10 cellular contexts compared by ENCODE assay signal in the genomic region with DNA sequence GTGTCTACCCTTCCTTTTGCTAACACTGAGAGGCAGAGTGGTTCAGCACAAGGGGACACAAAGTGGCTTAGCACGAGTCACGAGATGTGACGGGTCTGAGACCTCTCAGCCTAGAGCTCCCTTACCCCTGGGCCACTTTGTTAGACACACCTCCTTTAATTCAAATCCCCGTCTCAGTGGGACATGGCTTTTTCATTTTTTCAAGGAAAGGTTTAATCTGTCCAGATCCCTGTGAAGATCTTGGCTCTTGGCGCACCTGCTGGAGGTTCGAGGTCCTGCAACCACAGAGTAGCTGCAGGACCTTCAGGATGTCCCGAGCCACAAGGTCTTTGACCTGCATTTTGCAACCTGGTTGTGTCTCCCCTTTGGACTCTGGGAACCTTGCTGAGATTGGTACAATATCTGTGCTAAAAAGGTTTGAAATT. TPM values are rescaled to one million over a fixed set of nuclear protein-coding genes. Genes with fewer than 3 reads are reported as not detected.
DNase-seq lines count a peak whose midpoint lies in the region; ATAC-seq and TF ChIP-seq lines count a peak whose summit lies in the region.
"Had no signal": no experiment of that assay in that cellular context is flagged by ENCODE, and none has a peak within 500 bp of the region (broad histone marks: within the 10 kb centered on the region; RNA-seq: fewer than 3 reads in every experiment).

No MANE protein-coding gene starts in this region.

- H3K36me3 ChIP-seq in Caco-2 (ENCODE audit: control insufficient read depth, insufficient read depth, low read length), result no peaks in the 10 kb centered on the region; the same call in none of the 2 replicates
- H3K36me3 ChIP-seq in Karpas-422 (ENCODE audit: insufficient read depth, low read length), result no peaks in the 10 kb centered on the region
- H3K36me3 ChIP-seq in osteoblast (ENCODE audit: insufficient read depth, low read length), result no peaks in the 10 kb centered on the region
- H3K36me3 ChIP-seq: breast epithelium had no signal

- H3K27ac ChIP-seq in Karpas-422 (ENCODE audit: low read length) (peak overlapping the region; percentile 10; the same call in 1 of the 2 replicates), osteoblast (ENCODE audit: low read depth, low read length) (no peak overlapping the region)

- no peak for ATAC-seq in HG03571 (IDR thresholded peaks at IDR 0.05; ENCODE audit: unreplicated experiment)
- no peak for ATAC-seq in HG03095 (IDR thresholded peaks at IDR 0.05; ENCODE audit: unreplicated experiment)

- H2AFZ ChIP-seq in Karpas-422 (ENCODE audit: low read length), result no peak overlapping the region
- no peak overlapping the region for H2AFZ ChIP-seq in osteoblast (ENCODE audit: low read length)

- peak; percentile 53 to 64 for DNase-seq in Caco-2
- peak; percentile 76 for DNase-seq in Karpas-422
- DNase-seq in cardiac fibroblast (ENCODE audit: low read depth in 2 of 2), result no peak
- DNase-seq in osteoblast (ENCODE audit: insufficient read length, low spot score, missing footprints), result no peak
- no peak for DNase-seq in activated T-helper 1 cell treated with anti-CD3 and anti-CD28 coated beads, Interleukin-12 subunit alpha, Interleukin-12 subunit beta, Interleukin-2, Interleukin-4 antibody, amounts not matched to agents 30 ng/mL and 10 ng/mL and 1 ng/mL, durations not matched to agents 14 hours and 24 hours and 36 hours (ENCODE audit: low spot score)
- no peak for DNase-seq in SIG-M5 (lab: John Stamatoyannopoulos, UW)
- DNase-seq: activated T-cell treated with anti-CD3 and anti-CD28 coated beads, Interleukin-2, amount 50 U/mL, for 1 hour had no signal

- no peak overlapping the region for H3K4me2 ChIP-seq in Karpas-422 (ENCODE audit: low read depth, low read length, poor library complexity, severe bottlenecking)
- no peak overlapping the region for H3K4me2 ChIP-seq in osteoblast (ENCODE audit: insufficient read depth, low read length)

- no peaks in the 10 kb centered on the region for H3K27me3 Mint-ChIP-seq in Caco-2 (ENCODE audit: insufficient read depth, unreplicated experiment)
- H3K27me3 Mint-ChIP-seq in activated T-helper 1 cell treated with anti-CD3 and anti-CD28 coated beads, Interleukin-12 subunit alpha, Interleukin-12 subunit beta, Interleukin-2, Interleukin-4 antibody, amounts not matched to agents 30 ng/mL and 10 ng/mL and 1 ng/mL, durations not matched to agents 14 hours and 24 hours and 36 hours (ENCODE audit: insufficient read depth), result no peaks in the 10 kb centered on the region

- H3K9me3 ChIP-seq in Caco-2, result no peaks in the 10 kb centered on the region
- no peaks in the 10 kb centered on the region for H3K9me3 ChIP-seq in Karpas-422 (ENCODE audit: low read length)
- no peaks in the 10 kb centered on the region for H3K9me3 ChIP-seq in osteoblast (ENCODE audit: low read depth, low read length)
- H3K9me3 ChIP-seq: breast epithelium had no signal

- no peak overlapping the region for H3K27ac Mint-ChIP-seq in Caco-2 (ENCODE audit: unreplicated experiment)
- no peak overlapping the region for H3K27ac Mint-ChIP-seq in activated T-helper 1 cell treated with anti-CD3 and anti-CD28 coated beads, Interleukin-12 subunit alpha, Interleukin-12 subunit beta, Interleukin-2, Interleukin-4 antibody, amounts not matched to agents 30 ng/mL and 10 ng/mL and 1 ng/mL, durations not matched to agents 14 hours and 24 hours and 36 hours

- H3K9ac ChIP-seq in Karpas-422 (ENCODE audit: low read length), result no peak overlapping the region

- H3K9me2 ChIP-seq in Karpas-422 (replicated peaks; ENCODE audit: insufficient read depth, low read length), result no peaks in the 10 kb centered on the region

- BruUV-seq in Caco-2 (replicated peaks; lab: Mats Ljungman, UMichigan), result no TSS peak

- POLR2A ChIA-PET in Caco-2 (lab: Charles Lee), result interaction anchor here (0.6 kb wide), 1 partner anchor 875 kb away, joined by 4 read pairs; no protein-coding TSS in a partner anchor

- H3K4me1 ChIP-seq in Caco-2, result peaks cover 14% of the 10 kb centered on the region
- peaks cover 31% of the 10 kb centered on the region for H3K4me1 ChIP-seq in Karpas-422 (ENCODE audit: low read length)
- H3K4me1 ChIP-seq in osteoblast (ENCODE audit: insufficient read depth, low read length), result peaks cover 24% of the 10 kb centered on the region
- H3K4me1 ChIP-seq: breast epithelium had no signal

- no peaks in the 10 kb centered on the region for H3K27me3 ChIP-seq in Caco-2 (replicated peaks; ENCODE audit: control insufficient read depth, insufficient read depth, low read length)
- H3K27me3 ChIP-seq in Karpas-422 (ENCODE audit: low read length), result no peaks in the 10 kb centered on the region
- no peaks in the 10 kb centered on the region for H3K27me3 ChIP-seq in osteoblast (ENCODE audit: insufficient read depth, low read length)
- H3K27me3 ChIP-seq: breast epithelium had no signal

- H3K4me3 Mint-ChIP-seq in Caco-2 (ENCODE audit: unreplicated experiment), result no peak overlapping the region
- no peak overlapping the region for H3K4me3 Mint-ChIP-seq in activated T-helper 1 cell treated with anti-CD3 and anti-CD28 coated beads, Interleukin-12 subunit alpha, Interleukin-12 subunit beta, Interleukin-2, Interleukin-4 antibody, amounts not matched to agents 30 ng/mL and 10 ng/mL and 1 ng/mL, durations not matched to agents 14 hours and 24 hours and 36 hours

- H4K20me1 ChIP-seq in Karpas-422 (ENCODE audit: insufficient read depth, low read depth, low read length) (no peaks in the 10 kb centered on the region), osteoblast (ENCODE audit: insufficient read depth, low read length) (peaks cover 21% of the 10 kb centered on the region)

- no peak overlapping the region for H3K4me3 ChIP-seq in Caco-2 (ENCODE audit: low read depth, low read length)
- no peak overlapping the region for H3K4me3 ChIP-seq in Karpas-422 (ENCODE audit: low read length)
- no peak overlapping the region for H3K4me3 ChIP-seq in cardiac fibroblast (replicated peaks in 1 of 2; ENCODE audit: low read depth in 2 of 2, low read length in 2 of 2)
- no peak overlapping the region for H3K4me3 ChIP-seq in osteoblast (ENCODE audit: insufficient read depth, low read length)
- H3K4me3 ChIP-seq: breast epithelium had no signal

- TF ChIP-seq CTCF in Caco-2 (IDR thresholded peaks at IDR 0.05; ENCODE audit: insufficient read depth in 1 of 2, low read depth in 1 of 2, low read length in 1 of 2, severe bottlenecking in 1 of 2, unreplicated experiment in 1 of 2) (peak; percentile 50), cardiac fibroblast (IDR thresholded peaks at IDR 0.05; ENCODE audit: low read depth, low read length) (peak; percentile 32), osteoblast (IDR thresholded peaks at IDR 0.05; ENCODE audit: extremely low read depth, low read depth, low read length) (peak; percentile 22)

- H3K79me2 ChIP-seq in Karpas-422 (ENCODE audit: low read length), result no peaks in the 10 kb centered on the region
- H3K79me2 ChIP-seq in osteoblast (ENCODE audit: insufficient read depth, low read length), result peaks cover 84% of the 10 kb centered on the region

- intact Hi-C loops in Caco-2 (cut with micrococcal nuclease; ENCODE audit: unreplicated experiment), result loop anchor here (2.0 kb wide), 1 partner anchor 169 kb away; no protein-coding TSS in a partner anchor
- intact Hi-C loops in activated T-helper 1 cell treated with anti-CD3 and anti-CD28 coated beads, Interleukin-12 subunit alpha, Interleukin-12 subunit beta, Interleukin-2, Interleukin-4 antibody, amounts not matched to agents 30 ng/mL and 10 ng/mL and 1 ng/mL, durations not matched to agents 14 hours and 24 hours and 36 hours (cut with micrococcal nuclease), result no loop called here

- peaks cover 27% of the 10 kb centered on the region for H3K36me3 Mint-ChIP-seq in Caco-2 (ENCODE audit: insufficient read depth, unreplicated experiment)
- peaks cover 13% of the 10 kb centered on the region for H3K36me3 Mint-ChIP-seq in activated T-helper 1 cell treated with anti-CD3 and anti-CD28 coated beads, Interleukin-12 subunit alpha, Interleukin-12 subunit beta, Interleukin-2, Interleukin-4 antibody, amounts not matched to agents 30 ng/mL and 10 ng/mL and 1 ng/mL, durations not matched to agents 14 hours and 24 hours and 36 hours (ENCODE audit: low read depth)

- CTCF ChIA-PET in Caco-2 (lab: Charles Lee), result interaction anchor here (0.6 kb wide), 1 partner anchor 89 kb away, joined by 3 read pairs; no protein-coding TSS in a partner anchor

- H3K4me1 Mint-ChIP-seq in Caco-2 (ENCODE audit: low read depth, unreplicated experiment), result peaks cover 14% of the 10 kb centered on the region
- peaks cover 28% of the 10 kb centered on the region for H3K4me1 Mint-ChIP-seq in activated T-helper 1 cell treated with anti-CD3 and anti-CD28 coated beads, Interleukin-12 subunit alpha, Interleukin-12 subunit beta, Interleukin-2, Interleukin-4 antibody, amounts not matched to agents 30 ng/mL and 10 ng/mL and 1 ng/mL, durations not matched to agents 14 hours and 24 hours and 36 hours (ENCODE audit: low read depth)

- no peaks in the 10 kb centered on the region for H3K9me3 Mint-ChIP-seq in Caco-2 (ENCODE audit: unreplicated experiment)
- no peaks in the 10 kb centered on the region for H3K9me3 Mint-ChIP-seq in activated T-helper 1 cell treated with anti-CD3 and anti-CD28 coated beads, Interleukin-12 subunit alpha, Interleukin-12 subunit beta, Interleukin-2, Interleukin-4 antibody, amounts not matched to agents 30 ng/mL and 10 ng/mL and 1 ng/mL, durations not matched to agents 14 hours and 24 hours and 36 hours

RNA-seq across cellular contexts. Expression of gene LPP, which starts 52.0 kb away (rescaled TPM):
- total RNA-seq in Caco-2 (2022), result 120 and 147 TPM in 2 replicates
- 72.8 and 88.5 TPM in 2 replicates for total RNA-seq in Karpas-422 (2014; rRNA removed; shearing (Covaris generic); ENCODE audit: low replicate concordance)
- total RNA-seq in osteoblast, result 73.4 and 77.4 TPM in 2 replicates
- 38.2 and 46.4 TPM in 2 replicates for total RNA-seq in activated T-helper 1 cell treated with anti-CD3 and anti-CD28 coated beads, Interleukin-12 subunit alpha, Interleukin-12 subunit beta, Interleukin-2, Interleukin-4 antibody, amounts not matched to agents 30 ng/mL and 10 ng/mL and 1 ng/mL, durations not matched to agents 14 hours and 24 hours and 36 hours

Comparison
In these comparisons a context has a peak if more than half of its experiments do, and no peak if none do; other contexts are left out.
1. DNase-seq: peak in Caco-2 (2 of 2) and Karpas-422 (single experiment); none in cardiac fibroblast (0 of 2), osteoblast (single experiment), activated T-helper 1 cell treated with anti-CD3 and anti-CD28 coated beads, Interleukin-12 subunit alpha, Interleukin-12 subunit beta, Interleukin-2, Interleukin-4 antibody, amounts not matched to agents 30 ng/mL and 10 ng/mL and 1 ng/mL, durations not matched to agents 14 hours and 24 hours and 36 hours (single experiment) and SIG-M5 (single experiment).
2. Peak in every context shown above with its lines, with median percentiles within 50 percentile points of each other: CTCF ChIP-seq.